Comparison of ENCODE assay signal across 18 cellular contexts in the genomic region with DNA sequence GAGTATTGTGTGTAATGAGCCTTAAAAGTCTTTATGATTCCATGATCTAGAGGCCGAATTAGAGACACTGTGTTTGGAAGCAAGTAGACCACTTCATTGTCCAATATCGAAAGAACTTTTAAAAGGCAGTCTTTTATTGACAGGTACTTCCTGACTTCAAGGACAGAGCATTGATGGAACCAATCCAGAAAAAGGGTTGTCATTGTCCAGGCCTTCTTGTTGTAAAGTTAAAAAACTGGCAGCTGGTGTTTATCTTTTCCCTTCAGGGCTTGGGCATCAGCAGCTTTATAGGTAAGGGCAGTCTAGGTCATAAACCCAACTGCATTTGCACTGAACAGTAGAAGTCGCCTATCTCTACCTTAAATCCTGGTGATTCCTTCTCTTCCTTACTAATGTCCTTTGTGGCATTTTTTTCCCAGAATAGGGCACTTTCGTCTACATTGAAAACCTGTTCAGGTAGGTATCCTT.
A peak's percentile ranks its signal among the peaks of the same experiment; 100 is the strongest.
DNase-seq lines count a peak whose midpoint lies in the region; ATAC-seq and TF ChIP-seq lines count a peak whose summit lies in the region.
"Had no signal": no experiment of that assay in that cellular context is flagged by ENCODE, and none has a peak within 500 bp of the region (broad histone marks: within the 10 kb centered on the region; RNA-seq: fewer than 3 reads in every experiment).

No MANE protein-coding gene starts in this region.

- CTCF ChIA-PET in activated CD8-positive, alpha-beta T cell treated with anti-CD3 and anti-CD28 coated beads for 36 hours (lab: Charles Lee): interaction anchor here (0.7 to 1.2 kb wide), 4 partner anchors 35 to 70 kb away, joined by 3 to 4 read pairs (median 3); no protein-coding TSS in a partner anchor
- CTCF ChIA-PET in naive thymus-derived CD4-positive, alpha-beta T cell (lab: Charles Lee): interaction anchor here (1.0 kb wide), 1 partner anchor 118 kb away, joined by 3 read pairs; no protein-coding TSS in a partner anchor

- DNase-seq in activated T-cell treated with anti-CD3 and anti-CD28 coated beads, Interleukin-2, amount 50 U/mL, for 24 hours: no peak
- DNase-seq in activated T-cell treated with anti-CD3 and anti-CD28 coated beads for 4 hours: no peak
- peak; percentile 71 for DNase-seq in DMS153 (lab: John Stamatoyannopoulos, UW)
- DNase-seq in activated CD8-positive, alpha-beta T cell treated with anti-CD3 and anti-CD28 coated beads for 36 hours: no peak
- DNase-seq in naive thymus-derived CD4-positive, alpha-beta T cell: peak in 1 of 9 donors; percentile 2
- no peak for DNase-seq in OCI-M1 (lab: John Stamatoyannopoulos, UW)
- DNase-seq in Right ventricle myocardium inferior (ENCODE audit: missing footprints): no peak
- DNase-seq: amniotic stem cell; foreskin fibroblast; MM.1S; NCI-H1930; NCI-H82; Peyer's patch; sigmoid colon; stimulated activated CD4-positive, alpha-beta T cell treated with anti-CD3 and anti-CD28 coated beads, Interleukin-1b, Interleukin-23, amount 100 ng/mL, for 48 hours; substantia nigra had no signal

- H3K36me3 ChIP-seq in naive thymus-derived CD4-positive, alpha-beta T cell (ENCODE audit: control insufficient read depth in 2 of 3, insufficient read depth in 3 of 3, low read length in 3 of 3): no peaks in the 10 kb centered on the region
- H3K36me3 ChIP-seq: Peyer's patch, sigmoid colon had no signal

- H3K27ac ChIP-seq in naive thymus-derived CD4-positive, alpha-beta T cell (ENCODE audit: low read depth, low read length): no peak overlapping the region
- H3K27ac ChIP-seq: Peyer's patch, sigmoid colon had no signal

- H3K4me1 ChIP-seq in naive thymus-derived CD4-positive, alpha-beta T cell (ENCODE audit: control insufficient read depth in 2 of 2, insufficient read depth in 2 of 2, low read length in 2 of 2): peaks cover 0 to 12% of the 10 kb centered on the region in 2 donors

- no peak for TF ChIP-seq CTCF in activated CD8-positive, alpha-beta T cell treated with anti-CD3 and anti-CD28 coated beads for 36 hours (IDR thresholded peaks at IDR 0.05)

- no peak for ATAC-seq in activated CD8-positive, alpha-beta T cell treated with anti-CD3 and anti-CD28 coated beads for 36 hours
- no peak for ATAC-seq in naive thymus-derived CD4-positive, alpha-beta T cell
- ATAC-seq in GM19452 (IDR thresholded peaks at IDR 0.05; ENCODE audit: unreplicated experiment) (no peak), Right ventricle myocardium inferior (no peak)
- ATAC-seq: HCT116 had no signal

- no peak overlapping the region for H3K4me3 Mint-ChIP-seq in activated T-cell treated with anti-CD3 and anti-CD28 coated beads, Interleukin-2, amount 50 U/mL, for 24 hours
- H3K4me3 Mint-ChIP-seq in activated CD8-positive, alpha-beta T cell treated with anti-CD3 and anti-CD28 coated beads for 36 hours: peak overlapping the region; percentile 11
- peak overlapping the region; percentile 54 to 86 (median 70) for H3K4me3 Mint-ChIP-seq in naive thymus-derived CD4-positive, alpha-beta T cell

- H3K27me3 ChIP-seq in naive thymus-derived CD4-positive, alpha-beta T cell (ENCODE audit: control insufficient read depth in 2 of 2, insufficient read depth in 2 of 2, low read length in 2 of 2): no peaks in the 10 kb centered on the region
- H3K27me3 ChIP-seq: Peyer's patch, sigmoid colon had no signal

- H3K36me3 Mint-ChIP-seq in activated T-cell treated with anti-CD3 and anti-CD28 coated beads, Interleukin-2, amount 50 U/mL, for 24 hours (ENCODE audit: low read depth): no peaks in the 10 kb centered on the region
- no peaks in the 10 kb centered on the region for H3K36me3 Mint-ChIP-seq in activated CD8-positive, alpha-beta T cell treated with anti-CD3 and anti-CD28 coated beads for 36 hours (ENCODE audit: low read depth)
- H3K36me3 Mint-ChIP-seq in naive thymus-derived CD4-positive, alpha-beta T cell: peaks cover 0 to 7% (median 0%) of the 10 kb centered on the region in 5 donors

- no peak overlapping the region for H3K4me3 ChIP-seq in naive thymus-derived CD4-positive, alpha-beta T cell (ENCODE audit: low read length)
- H3K4me3 ChIP-seq: Peyer's patch, sigmoid colon had no signal

- POLR2A ChIA-PET in activated CD8-positive, alpha-beta T cell treated with anti-CD3 and anti-CD28 coated beads for 36 hours (lab: Charles Lee): no interaction called here
- POLR2A ChIA-PET in naive thymus-derived CD4-positive, alpha-beta T cell (lab: Charles Lee): no interaction called here

- peak overlapping the region; percentile 67 for H3K27ac Mint-ChIP-seq in activated T-cell treated with anti-CD3 and anti-CD28 coated beads, Interleukin-2, amount 50 U/mL, for 24 hours
- H3K27ac Mint-ChIP-seq in activated CD8-positive, alpha-beta T cell treated with anti-CD3 and anti-CD28 coated beads for 36 hours: peak overlapping the region; percentile 63
- H3K27ac Mint-ChIP-seq in naive thymus-derived CD4-positive, alpha-beta T cell: peak overlapping the region; percentile 5 to 79 (median 39)

- intact Hi-C loops in activated CD8-positive, alpha-beta T cell treated with anti-CD3 and anti-CD28 coated beads for 36 hours (cut with micrococcal nuclease): no loop called here
- intact Hi-C loops in naive thymus-derived CD4-positive, alpha-beta T cell (cut with micrococcal nuclease): loop anchor here in 1 of 2 donors (2.0 to 5.0 kb wide), 2 partner anchors 34 to 38 kb away; no protein-coding TSS in a partner anchor
- intact Hi-C loops in Right ventricle myocardium inferior (cut with DNase I): no loop called here

- peaks cover 33% of the 10 kb centered on the region for H3K4me1 Mint-ChIP-seq in activated T-cell treated with anti-CD3 and anti-CD28 coated beads, Interleukin-2, amount 50 U/mL, for 24 hours (ENCODE audit: low read depth)
- H3K4me1 Mint-ChIP-seq in activated CD8-positive, alpha-beta T cell treated with anti-CD3 and anti-CD28 coated beads for 36 hours (ENCODE audit: low read depth): peaks cover 32% of the 10 kb centered on the region
- peaks cover 14 to 34% (median 26%) of the 10 kb centered on the region in 7 donors for H3K4me1 Mint-ChIP-seq in naive thymus-derived CD4-positive, alpha-beta T cell

- no peaks in the 10 kb centered on the region for H3K27me3 Mint-ChIP-seq in activated T-cell treated with anti-CD3 and anti-CD28 coated beads, Interleukin-2, amount 50 U/mL, for 24 hours
- H3K27me3 Mint-ChIP-seq in activated CD8-positive, alpha-beta T cell treated with anti-CD3 and anti-CD28 coated beads for 36 hours: no peaks in the 10 kb centered on the region
- H3K27me3 Mint-ChIP-seq in naive thymus-derived CD4-positive, alpha-beta T cell: peaks cover 0 to 36% (median 0%) of the 10 kb centered on the region in 5 donors

- H3K9me3 Mint-ChIP-seq in activated T-cell treated with anti-CD3 and anti-CD28 coated beads, Interleukin-2, amount 50 U/mL, for 24 hours: no peaks in the 10 kb centered on the region
- no peaks in the 10 kb centered on the region for H3K9me3 Mint-ChIP-seq in activated CD8-positive, alpha-beta T cell treated with anti-CD3 and anti-CD28 coated beads for 36 hours
- peaks cover 0 to 5% (median 0%) of the 10 kb centered on the region in 11 donors for H3K9me3 Mint-ChIP-seq in naive thymus-derived CD4-positive, alpha-beta T cell

- H3K9me3 ChIP-seq in naive thymus-derived CD4-positive, alpha-beta T cell (ENCODE audit: control insufficient read depth in 2 of 3, low read length in 3 of 3): no peaks in the 10 kb centered on the region
- H3K9me3 ChIP-seq: Peyer's patch, sigmoid colon had no signal
